ENCODE assay signal across 8 cellular contexts in genomic region chr16:5072334-5073278, GRCh38. TPM values are rescaled to one million over a fixed set of nuclear protein-coding genes. Genes with fewer than 3 reads are reported as not detected.
DNase-seq lines count a peak whose midpoint lies in the region; TF ChIP-seq lines count a peak whose summit lies in the region.

No MANE protein-coding gene starts in this region.

- H3K4me1 Mint-ChIP-seq in CD8-positive, alpha-beta memory T cell, result peaks cover 30 to 39% (median 31%) of the 10 kb centered on the region in 3 donors
- peaks cover 4% of the 10 kb centered on the region for H3K4me1 Mint-ChIP-seq in endothelial cell (ENCODE audit: unreplicated experiment)

- peak overlapping the region; percentile 95 to 99 (median 96) for H3K27ac Mint-ChIP-seq in CD8-positive, alpha-beta memory T cell
- peak overlapping the region; percentile 88 for H3K27ac Mint-ChIP-seq in endothelial cell (ENCODE audit: unreplicated experiment)

- H3K4me1 ChIP-seq in CD8-positive, alpha-beta memory T cell (ENCODE audit: insufficient read depth, low read length), result peaks cover 19% of the 10 kb centered on the region
- H3K4me1 ChIP-seq in MM.1S (ENCODE audit: low read length), result peaks cover 14% of the 10 kb centered on the region
- peaks cover 6% of the 10 kb centered on the region for H3K4me1 ChIP-seq in neuron (ENCODE audit: insufficient read depth, low read length)

- peak overlapping the region; percentile 88 for H2AFZ ChIP-seq in MM.1S (ENCODE audit: low read length)
- peak overlapping the region; percentile 99 for H2AFZ ChIP-seq in neuron (ENCODE audit: low read depth, low read length)

- CTCF ChIA-PET in CD8-positive, alpha-beta memory T cell (lab: Charles Lee), result interaction anchor here (1.2 to 1.4 kb wide), 3 partner anchors 12 to 38 kb away, joined by 4 read pairs; partner anchors contain the start of gene NAGPA

- DNase-seq in CD8-positive, alpha-beta memory T cell, result no peak
- DNase-seq in MM.1S (no peak), endothelial cell (ENCODE audit: low spot score) (no peak), hepatic stellate cell (ENCODE audit: low spot score) (no peak), NCI-H748 (lab: John Stamatoyannopoulos, UW; ENCODE audit: unreplicated experiment) (no peak), NCI-H226 (no peak)
- no peak for DNase-seq in activated effector memory CD4-positive, alpha-beta T cell treated with anti-CD3 and anti-CD28 coated beads, Interleukin-2, amount 50 U/mL, for 16 hours

- peak overlapping the region; percentile 73 for H3K4me2 ChIP-seq in MM.1S (ENCODE audit: low read depth, low read length)

- no peaks in the 10 kb centered on the region for H3K9me3 Mint-ChIP-seq in CD8-positive, alpha-beta memory T cell
- H3K9me3 Mint-ChIP-seq in endothelial cell (ENCODE audit: unreplicated experiment), result no peaks in the 10 kb centered on the region

- H4K20me1 ChIP-seq in MM.1S (ENCODE audit: insufficient read depth, low read length), result no peaks in the 10 kb centered on the region

- H3F3A ChIP-seq in MM.1S (ENCODE audit: insufficient read depth, low read length), result peaks cover 5% of the 10 kb centered on the region

- H3K27me3 ChIP-seq in CD8-positive, alpha-beta memory T cell (ENCODE audit: insufficient read depth, low read length, poor library complexity, severe bottlenecking), result no peaks in the 10 kb centered on the region
- 0 out of 2 replicates have a peak, but pooled peaks cover 1% of the 10 kb centered on the region for H3K27me3 ChIP-seq in MM.1S (replicated peaks; ENCODE audit: insufficient read depth, low read length)
- no peaks in the 10 kb centered on the region for H3K27me3 ChIP-seq in neuron (ENCODE audit: insufficient read depth, low read length)

- no peaks in the 10 kb centered on the region for H3K9me3 ChIP-seq in CD8-positive, alpha-beta memory T cell (ENCODE audit: low read length)
- H3K9me3 ChIP-seq in MM.1S (replicated peaks; ENCODE audit: insufficient read depth, low read length), result no peaks in the 10 kb centered on the region
- no peaks in the 10 kb centered on the region for H3K9me3 ChIP-seq in neuron (ENCODE audit: low read length)

- no peaks in the 10 kb centered on the region for H3K9me2 ChIP-seq in MM.1S (replicated peaks; ENCODE audit: insufficient read depth, low read length)

- no peaks in the 10 kb centered on the region for H3K27me3 Mint-ChIP-seq in CD8-positive, alpha-beta memory T cell
- peaks cover 3% of the 10 kb centered on the region for H3K27me3 Mint-ChIP-seq in endothelial cell (ENCODE audit: unreplicated experiment)

- peaks cover 16% of the 10 kb centered on the region for H3K36me3 ChIP-seq in CD8-positive, alpha-beta memory T cell (ENCODE audit: insufficient read depth, low read length)
- H3K36me3 ChIP-seq in MM.1S (replicated peaks; ENCODE audit: insufficient read depth, low read length) (no peaks in the 10 kb centered on the region), neuron (ENCODE audit: insufficient read depth, low read length) (peaks cover 22% of the 10 kb centered on the region)

- H3K4me3 Mint-ChIP-seq in CD8-positive, alpha-beta memory T cell, result peak overlapping the region; percentile 87 to 99 (median 94)
- H3K4me3 Mint-ChIP-seq in endothelial cell (ENCODE audit: unreplicated experiment), result peak overlapping the region; percentile 96

- peaks cover 26% of the 10 kb centered on the region for H3K79me2 ChIP-seq in MM.1S (ENCODE audit: low read length)

- peak overlapping the region; percentile 77 for H3K9ac ChIP-seq in MM.1S (ENCODE audit: low read length)

- TF ChIP-seq CTCF in MM.1S (IDR thresholded peaks at IDR 0.05; ENCODE audit: low read length) (no peak), endothelial cell (IDR thresholded peaks at IDR 0.05; ENCODE audit: unreplicated experiment) (no peak)

- H3K36me3 Mint-ChIP-seq in CD8-positive, alpha-beta memory T cell, result peaks cover 0 to 40% (median 3%) of the 10 kb centered on the region in 3 donors
- peaks cover 15% of the 10 kb centered on the region for H3K36me3 Mint-ChIP-seq in endothelial cell (ENCODE audit: low read depth, unreplicated experiment)

- peak overlapping the region; percentile 73 for H3K27ac ChIP-seq in CD8-positive, alpha-beta memory T cell (ENCODE audit: low read depth, low read length)
- peak overlapping the region; percentile 68; the same call in 1 of the 2 replicates for H3K27ac ChIP-seq in MM.1S (ENCODE audit: low read length)

- H3K4me3 ChIP-seq in CD8-positive, alpha-beta memory T cell (ENCODE audit: low read length), result peak overlapping the region; percentile 69
- H3K4me3 ChIP-seq in MM.1S (ENCODE audit: low read length) (peak overlapping the region; percentile 91), neuron (ENCODE audit: low read length) (peak overlapping the region; percentile 93)

- POLR2A ChIA-PET in CD8-positive, alpha-beta memory T cell (lab: Charles Lee), result interaction anchor here (1.8 kb wide), 1 partner anchor 39 kb away, joined by 10 read pairs; the partner anchor contains the start of gene NAGPA

RNA-seq across cellular contexts. Expression of gene ALG1, which starts 1.0 kb away (rescaled TPM):
- 10 to 100 TPM; 47.8 to 50.7 TPM for total RNA-seq in CD8-positive, alpha-beta memory T cell
- 32.8 TPM for polyA plus RNA-seq in CD8-positive, alpha-beta memory T cell
- total RNA-seq in endothelial cell (ENCODE audit: unreplicated experiment), result 21.0 TPM

RNA-seq across cellular contexts. Expression of gene C16orf89, which starts 6.8 kb away (rescaled TPM):
- not detected for total RNA-seq in CD8-positive, alpha-beta memory T cell
- not detected for polyA plus RNA-seq in CD8-positive, alpha-beta memory T cell
- total RNA-seq in endothelial cell (ENCODE audit: unreplicated experiment), result not detected

RNA-seq across cellular contexts. Expression of gene EEF2KMT, which starts 25.0 kb away (rescaled TPM):
- total RNA-seq in CD8-positive, alpha-beta memory T cell, result 10 to 100 TPM; 29.1 to 30.9 TPM
- polyA plus RNA-seq in CD8-positive, alpha-beta memory T cell, result 17.1 TPM
- 6.7 TPM for total RNA-seq in endothelial cell (ENCODE audit: unreplicated experiment)

RNA-seq across cellular contexts. Expression of gene NAGPA, which starts 38.9 kb away (rescaled TPM):
- 10 to 100 TPM; 18.8 to 19.0 TPM for total RNA-seq in CD8-positive, alpha-beta memory T cell
- 33.3 TPM for polyA plus RNA-seq in CD8-positive, alpha-beta memory T cell
- 10.2 TPM for total RNA-seq in endothelial cell (ENCODE audit: unreplicated experiment)
